Comparison of ENCODE assay signal across 14 cellular contexts in genomic region chr17:28723159-28723835, GRCh38. TPM values are rescaled to one million over a fixed set of nuclear protein-coding genes. Genes with fewer than 3 reads are reported as not detected.
DNase-seq lines count a peak whose midpoint lies in the region; ATAC-seq and TF ChIP-seq lines count a peak whose summit lies in the region.
"Had no signal": no experiment of that assay in that cellular context is flagged by ENCODE, and none has a peak within 500 bp of the region (broad histone marks: within the 10 kb centered on the region; RNA-seq: fewer than 3 reads in every experiment).

No MANE protein-coding gene starts in this region.

- H3K27me3 ChIP-seq in MM.1S (replicated peaks; ENCODE audit: insufficient read depth, low read length) (peaks cover 5% of the 10 kb centered on the region), gastroesophageal sphincter (no peaks in the 10 kb centered on the region)

- no peaks in the 10 kb centered on the region for H3K9me3 Mint-ChIP-seq in T-helper 2 cell treated with Interferon-gamma antibody and Interleukin-4, amounts not matched to agents 5 μg/mL and 100 μg/mL, for 36 hours
- H3K9me3 Mint-ChIP-seq in brain: peaks cover 0 to 2% (median 0%) of the 10 kb centered on the region in 5 experiments
- H3K9me3 Mint-ChIP-seq in progenitor cell of endocrine pancreas (ENCODE audit: low read depth): no peaks in the 10 kb centered on the region

- H3K27ac ChIP-seq in MM.1S (ENCODE audit: low read length) (peak overlapping the region; percentile 18; the same call in 1 of the 2 replicates), gastroesophageal sphincter (no peak overlapping the region)
- H3K27ac ChIP-seq: left ventricle myocardium inferior, sigmoid colon had no signal

- H3K4me2 ChIP-seq in MM.1S (ENCODE audit: low read depth, low read length): no peak overlapping the region

- H3K4me1 Mint-ChIP-seq in T-helper 2 cell treated with Interferon-gamma antibody and Interleukin-4, amounts not matched to agents 5 μg/mL and 100 μg/mL, for 36 hours (ENCODE audit: low read depth): peaks cover 51% of the 10 kb centered on the region
- H3K4me1 Mint-ChIP-seq in brain (peaks cover 82% of the 10 kb centered on the region), progenitor cell of endocrine pancreas (ENCODE audit: low read depth) (peaks cover 54% of the 10 kb centered on the region)

- peaks cover 39% of the 10 kb centered on the region for H3K79me2 ChIP-seq in MM.1S (ENCODE audit: low read length)

- H3K9ac ChIP-seq in MM.1S (ENCODE audit: low read length): no peak overlapping the region

- H3K4me3 Mint-ChIP-seq in T-helper 2 cell treated with Interferon-gamma antibody and Interleukin-4, amounts not matched to agents 5 μg/mL and 100 μg/mL, for 36 hours: no peak overlapping the region
- peak overlapping the region; percentile 2 to 98 (median 84) for H3K4me3 Mint-ChIP-seq in brain
- no peak overlapping the region for H3K4me3 Mint-ChIP-seq in progenitor cell of endocrine pancreas (ENCODE audit: low read depth)

- H3K4me3 ChIP-seq in MM.1S (ENCODE audit: low read length) (no peak overlapping the region), gastroesophageal sphincter (no peak overlapping the region)
- H3K4me3 ChIP-seq: left ventricle myocardium inferior, sigmoid colon had no signal

- peaks cover 51% of the 10 kb centered on the region for H3K36me3 Mint-ChIP-seq in T-helper 2 cell treated with Interferon-gamma antibody and Interleukin-4, amounts not matched to agents 5 μg/mL and 100 μg/mL, for 36 hours (ENCODE audit: low read depth)
- H3K36me3 Mint-ChIP-seq in brain: peaks cover 41% of the 10 kb centered on the region
- peaks cover 30% of the 10 kb centered on the region for H3K36me3 Mint-ChIP-seq in progenitor cell of endocrine pancreas (ENCODE audit: insufficient read depth)

- no peak overlapping the region for H2AFZ ChIP-seq in MM.1S (ENCODE audit: low read length)

- peaks cover 6% of the 10 kb centered on the region for H3K27me3 Mint-ChIP-seq in T-helper 2 cell treated with Interferon-gamma antibody and Interleukin-4, amounts not matched to agents 5 μg/mL and 100 μg/mL, for 36 hours (ENCODE audit: low read depth)
- H3K27me3 Mint-ChIP-seq in brain (peaks cover 24% of the 10 kb centered on the region), progenitor cell of endocrine pancreas (no peaks in the 10 kb centered on the region)

- H3K9me2 ChIP-seq in MM.1S (replicated peaks; ENCODE audit: insufficient read depth, low read length): no peaks in the 10 kb centered on the region

- 49 to 71% methylated on average over 3 to 5 of the region's 6 CpGs for WGBS in gastroesophageal sphincter (ENCODE audit: low coverage in 1 of 2), 2 donors

- TF ChIP-seq CTCF in MM.1S (IDR thresholded peaks at IDR 0.05; ENCODE audit: low read length): no peak
- TF ChIP-seq CTCF in brain (conservative IDR thresholded peaks at IDR 0.05): no peak
- TF ChIP-seq CTCF in progenitor cell of endocrine pancreas (IDR thresholded peaks at IDR 0.05; ENCODE audit: unreplicated experiment): no peak
- TF ChIP-seq CTCF in gastroesophageal sphincter (IDR thresholded peaks at IDR 0.05): no peak

- TF ChIP-seq EP300 in gastroesophageal sphincter (IDR thresholded peaks at IDR 0.05): no peak

- H3K36me3 ChIP-seq in MM.1S (replicated peaks; ENCODE audit: insufficient read depth, low read length): peaks cover 16% of the 10 kb centered on the region; the same call in 1 of the 2 replicates
- H3K36me3 ChIP-seq in gastroesophageal sphincter: peaks cover 0 to 39% of the 10 kb centered on the region in 2 donors

- H3K9me3 ChIP-seq in MM.1S (replicated peaks; ENCODE audit: insufficient read depth, low read length) (no peaks in the 10 kb centered on the region), gastroesophageal sphincter (no peaks in the 10 kb centered on the region)
- H3K9me3 ChIP-seq: left ventricle myocardium inferior, sigmoid colon had no signal

- H4K20me1 ChIP-seq in MM.1S (ENCODE audit: insufficient read depth, low read length): 0 out of 2 replicates have a peak, but pooled peaks cover 13% of the 10 kb centered on the region

- no peak for DNase-seq in T-helper 2 cell treated with Interferon-gamma antibody and Interleukin-4, amounts not matched to agents 5 μg/mL and 100 μg/mL, for 36 hours (ENCODE audit: low spot score)
- DNase-seq in T-helper 2 cell: no peak
- DNase-seq in MM.1S: no peak
- DNase-seq in progenitor cell of endocrine pancreas (ENCODE audit: low spot score, unreplicated experiment): no peak
- DNase-seq: anterior cingulate cortex, KBM-7, left ventricle myocardium inferior, NCI-H524 treated with DMSO at 0.1 percent for 48 hours, sigmoid colon had no signal

- H3K27ac Mint-ChIP-seq in T-helper 2 cell treated with Interferon-gamma antibody and Interleukin-4, amounts not matched to agents 5 μg/mL and 100 μg/mL, for 36 hours: peak overlapping the region; percentile 36
- H3K27ac Mint-ChIP-seq in brain (peak overlapping the region in 3 of 5 experiments; percentile 4 to 92 (median 16)), progenitor cell of endocrine pancreas (peak overlapping the region; percentile 35)

- ATAC-seq in HG02870 (IDR thresholded peaks at IDR 0.05; ENCODE audit: unreplicated experiment) (no peak), gastroesophageal sphincter (no peak), GM19397 (IDR thresholded peaks at IDR 0.05; ENCODE audit: unreplicated experiment) (no peak)
- ATAC-seq: esophagus mucosa had no signal

- H3K4me1 ChIP-seq in MM.1S (ENCODE audit: low read length) (no peaks in the 10 kb centered on the region; the same call in 1 of the 2 replicates), gastroesophageal sphincter (peaks cover 4 to 82% (median 44%) of the 10 kb centered on the region in 3 donors)

- H3F3A ChIP-seq in MM.1S (ENCODE audit: insufficient read depth, low read length): peaks cover 71% of the 10 kb centered on the region

- no peak for TF ChIP-seq POLR2A in gastroesophageal sphincter (IDR thresholded peaks at IDR 0.05)

RNA-seq across cellular contexts. Expression of gene TLCD1, which starts 2.7 kb away (rescaled TPM):
- polyA plus RNA-seq in brain (ENCODE audit: insufficient read depth, low read depth, low replicate concordance): 7.0 TPM
- 14.0 and 15.5 TPM in 2 replicates for total RNA-seq in progenitor cell of endocrine pancreas
- 1 to 10 TPM in 2 of 4 donors, not detected in 2; 1.1 to 2.8 TPM for total RNA-seq in gastroesophageal sphincter

RNA-seq across cellular contexts. Expression of gene RPL23A, which starts 3.5 kb away (rescaled TPM):
- 1,609 TPM for polyA plus RNA-seq in brain (ENCODE audit: insufficient read depth, low read depth, low replicate concordance)
- total RNA-seq in progenitor cell of endocrine pancreas (1,486 and 1,562 TPM in 2 replicates), gastroesophageal sphincter (100 to 1,000 TPM; 317 to 834 (median 683) TPM)

RNA-seq across cellular contexts. Expression of gene NEK8, which starts 5.3 kb away (rescaled TPM):
- 2.1 TPM for polyA plus RNA-seq in brain (ENCODE audit: insufficient read depth, low read depth, low replicate concordance)
- total RNA-seq in progenitor cell of endocrine pancreas (15.4 and 16.8 TPM in 2 replicates), gastroesophageal sphincter (1 to 10 TPM in 2 of 4 donors, under 1 TPM in 1, not detected in 1; 0.94 to 2.0 (median 1.8) TPM)

RNA-seq across cellular contexts. Expression of gene RAB34, which starts 5.6 kb away (rescaled TPM):
- polyA plus RNA-seq in brain (ENCODE audit: insufficient read depth, low read depth, low replicate concordance): 41.9 TPM
- total RNA-seq in progenitor cell of endocrine pancreas (147 and 150 TPM in 2 replicates), gastroesophageal sphincter (100 to 1,000 TPM; 185 to 219 (median 196) TPM)

RNA-seq across cellular contexts. Expression of gene PROCA1, which starts 11.6 kb away (rescaled TPM):
- polyA plus RNA-seq in brain (ENCODE audit: insufficient read depth, low read depth, low replicate concordance): 8.8 TPM
- total RNA-seq in progenitor cell of endocrine pancreas: 15.2 and 16.3 TPM in 2 replicates
- total RNA-seq in gastroesophageal sphincter: 1 to 10 TPM in 2 of 4 donors, under 1 TPM in 1, not detected in 1; 0.40 to 1.9 (median 1.1) TPM

Comparison
In these comparisons a context has a peak if more than half of its experiments do, and no peak if none do; other contexts are left out.
1. H3K4me3 Mint-ChIP-seq: peak in brain (5 of 5); none in T-helper 2 cell treated with Interferon-gamma antibody and Interleukin-4, amounts not matched to agents 5 μg/mL and 100 μg/mL, for 36 hours (single experiment) and progenitor cell of endocrine pancreas (single experiment).
2. Peak in every context shown above with its lines, with median percentiles within 50 percentile points of each other: H3K27ac Mint-ChIP-seq.